In genomic region chr3:49177073-49177472, GRCh38 we compare ENCODE assay signal across 15 cellular contexts. TPM values are rescaled to one million over a fixed set of nuclear protein-coding genes. Genes with fewer than 3 reads are reported as not detected.
"Had no signal": no experiment of that assay in that cellular context is flagged by ENCODE, and none has a peak within 500 bp of the region (broad histone marks: within the 10 kb centered on the region; RNA-seq: fewer than 3 reads in every experiment).

No MANE protein-coding gene starts in this region.

- H3K27ac ChIP-seq: dorsolateral prefrontal cortex, tibial artery had no signal

- H3K9me3 ChIP-seq: tibial artery had no signal

- ATAC-seq: activated CD8-positive, alpha-beta memory T cell treated with anti-CD3 and anti-CD28 coated beads, Interleukin-2, amount 10 ng/mL, durations not matched to agents 7 days and 5 days; natural killer cell; WTC11 had no signal

- H3K27me3 ChIP-seq: tibial artery had no signal

- H3K4me3 ChIP-seq: dorsolateral prefrontal cortex, tibial artery had no signal

- FAIRE-seq: frontal cortex, urothelium cell line had no signal

- DNase-seq: activated CD4-positive, alpha-beta memory T cell treated with anti-CD3 and anti-CD28 coated beads, Interleukin-2, amount 10 ng/mL, durations not matched to agents 7 days and 5 days; activated CD4-positive, alpha-beta T cell treated with anti-CD3 and anti-CD28 coated beads for 4 hours; activated CD8-positive, alpha-beta memory T cell treated with anti-CD3 and anti-CD28 coated beads, Interleukin-2, amount 10 ng/mL, durations not matched to agents 7 days and 5 days; amniotic stem cell; dorsolateral prefrontal cortex; kidney glomerular epithelial cell; mesenchymal stem cell; natural killer cell; stimulated activated naive CD4-positive, alpha-beta T cell; SW 1271; tibial artery had no signal

RNA-seq across cellular contexts. Expression of gene LAMB2, which starts 44.2 kb away (rescaled TPM):
- total RNA-seq: activated CD4-positive, alpha-beta memory T cell treated with anti-CD3 and anti-CD28 coated beads, Interleukin-2, amount 10 ng/mL, durations not matched to agents 7 days and 5 days; activated CD8-positive, alpha-beta memory T cell treated with anti-CD3 and anti-CD28 coated beads, Interleukin-2, amount 10 ng/mL, durations not matched to agents 7 days and 5 days; T-helper 2 cell treated with Interferon-gamma antibody and Interleukin-4, amounts not matched to agents 100 ng/mL and 5 ng/mL, for 36 hours had no signal
